Comparison of ENCODE assay signal across 8 cellular contexts in genomic region chr12:88052686-88053085, GRCh38. TPM values are rescaled to one million over a fixed set of nuclear protein-coding genes. Genes with fewer than 3 reads are reported as not detected.
DNase-seq lines count a peak whose midpoint lies in the region; ATAC-seq, FAIRE-seq and TF ChIP-seq lines count a peak whose summit lies in the region.

No MANE protein-coding gene starts in this region.

- H2BK15ac ChIP-seq in mesenchymal stem cell (ENCODE audit: low read depth, poor library complexity, severe bottlenecking) = no peak overlapping the region

- H3K4ac ChIP-seq in mesenchymal stem cell (ENCODE audit: low read depth in 1 of 2, low read length in 2 of 2) = no peak overlapping the region

- peak; percentile 62 for TF ChIP-seq CTCF in GM10248 (IDR thresholded peaks at IDR 0.05; ENCODE audit: control extremely low read depth, extremely low read depth, low read depth, missing control alignments)
- peak; percentile 63 for TF ChIP-seq CTCF in bronchial epithelial cell (IDR thresholded peaks at IDR 0.05; ENCODE audit: insufficient read depth, low read length, severe bottlenecking)

- no peak overlapping the region for H3K4me2 ChIP-seq in mesenchymal stem cell (ENCODE audit: low read length, poor library complexity, severe bottlenecking)

- H3K27me3 ChIP-seq in bronchial epithelial cell (ENCODE audit: control insufficient read depth, insufficient read depth, low read length) = no peaks in the 10 kb centered on the region
- H3K27me3 ChIP-seq in mesenchymal stem cell (ENCODE audit: control insufficient read depth in 1 of 2, insufficient read depth in 1 of 2, low read length in 2 of 2) = no peaks in the 10 kb centered on the region

- peaks cover 4% of the 10 kb centered on the region for H3K36me3 ChIP-seq in bronchial epithelial cell (ENCODE audit: control insufficient read depth, insufficient read depth, low read length)
- H3K36me3 ChIP-seq in mesenchymal stem cell (ENCODE audit: control insufficient read depth in 1 of 2, insufficient read depth in 2 of 2, low read depth in 1 of 2, low read length in 2 of 2) = peaks cover 0 to 79% of the 10 kb centered on the region in 2 experiments

- no peak overlapping the region for H2BK12ac ChIP-seq in mesenchymal stem cell (ENCODE audit: low read length in 2 of 2)

- POLR2A ChIA-PET in GM10248 (lab: Yijun Ruan, JAX) = no interaction called here

- no peak overlapping the region for H3K14ac ChIP-seq in mesenchymal stem cell (ENCODE audit: low read length in 2 of 2)

- no peak overlapping the region for H2AFZ ChIP-seq in mesenchymal stem cell (ENCODE audit: low read depth, low read length)

- ATAC-seq in HG03103 (IDR thresholded peaks at IDR 0.05; ENCODE audit: low read depth, unreplicated experiment) = peak; percentile 44

- no peaks in the 10 kb centered on the region for H3K4me1 ChIP-seq in mesenchymal stem cell (ENCODE audit: control insufficient read depth, insufficient read depth, low read depth, low read length)

- no CpG with 5 or more reads among the region's 1 CpG for WGBS in mesenchymal stem cell

- H4K8ac ChIP-seq in mesenchymal stem cell (ENCODE audit: low read length) = no peak overlapping the region

- no peak overlapping the region for H3K27ac ChIP-seq in mesenchymal stem cell (ENCODE audit: low read length, poor library complexity, severe bottlenecking)

- no peak overlapping the region for H2BK5ac ChIP-seq in mesenchymal stem cell (ENCODE audit: low read depth, low read length, poor library complexity, severe bottlenecking)

- no peak overlapping the region for H4K91ac ChIP-seq in mesenchymal stem cell (ENCODE audit: low read length)

- CTCF ChIA-PET in GM10248 (lab: Yijun Ruan, JAX) = interaction anchor here (1.5 kb wide), 1 partner anchor 11 kb away, joined by 3 read pairs; no protein-coding TSS in a partner anchor

- no peak overlapping the region for H3K9ac ChIP-seq in mesenchymal stem cell (ENCODE audit: low read length)

- DNase-seq in GM10248 (ENCODE audit: extremely low spot score) (no peak), NCI-H748 treated with DMSO at 0.1 percent for 48 hours (lab: John Stamatoyannopoulos, UW) (peak; percentile 49), bronchial epithelial cell (ENCODE audit: low read depth) (peak; percentile 41), mesenchymal stem cell (peak; percentile 41), NCI-H187 (lab: John Stamatoyannopoulos, UW) (no peak), posterior vena cava (ENCODE audit: low spot score) (no peak)

- intact Hi-C loops in posterior vena cava (cut with DNase I) = no loop called here

- FAIRE-seq in A204.1 (lab: Jason Lieb, UNC) (peak; percentile 25), bronchial epithelial cell (lab: Jason Lieb, UNC) (no peak)

- no peaks in the 10 kb centered on the region for H3K79me1 ChIP-seq in mesenchymal stem cell (replicated peaks; ENCODE audit: low read length, poor library complexity, severe bottlenecking)

- no peak overlapping the region for H3K23ac ChIP-seq in mesenchymal stem cell (ENCODE audit: low read length in 2 of 2)

- H3K4me3 ChIP-seq in bronchial epithelial cell (ENCODE audit: low read depth, low read length) = no peak overlapping the region
- H3K4me3 ChIP-seq in mesenchymal stem cell (ENCODE audit: insufficient read depth in 1 of 2, low read depth in 1 of 2, low read length in 2 of 2) = no peak overlapping the region

- no peak overlapping the region for H3K18ac ChIP-seq in mesenchymal stem cell (ENCODE audit: low read depth in 1 of 2, low read length in 2 of 2)

- H2BK120ac ChIP-seq in mesenchymal stem cell (ENCODE audit: low read depth, low read length) = no peak overlapping the region

- no peaks in the 10 kb centered on the region for H3K9me3 ChIP-seq in mesenchymal stem cell (ENCODE audit: control insufficient read depth, low read length)

- no peak overlapping the region for H2AK5ac ChIP-seq in mesenchymal stem cell (ENCODE audit: low read length, severe bottlenecking)

RNA-seq across cellular contexts. Expression of gene C12orf50, which starts 23.5 kb away (rescaled TPM):
- total RNA-seq in bronchial epithelial cell (not detected in 2 replicates), posterior vena cava (under 1 TPM in 1 of 2 donors, not detected in 1; 0.14 TPM)
- polyA plus RNA-seq in mesenchymal stem cell (2013, experiment 1 of 2) = 0.04 TPM
- polyA plus RNA-seq in mesenchymal stem cell (2013, experiment 2 of 2) = 0.01 TPM

Comparison
In these comparisons a context has a peak if more than half of its experiments do, and no peak if none do; other contexts are left out.
1. DNase-seq: peak in NCI-H748 treated with DMSO at 0.1 percent for 48 hours (single experiment), bronchial epithelial cell (single experiment) and mesenchymal stem cell (single experiment); none in GM10248 (single experiment), NCI-H187 (0 of 2) and posterior vena cava (single experiment).